In the genomic region with DNA sequence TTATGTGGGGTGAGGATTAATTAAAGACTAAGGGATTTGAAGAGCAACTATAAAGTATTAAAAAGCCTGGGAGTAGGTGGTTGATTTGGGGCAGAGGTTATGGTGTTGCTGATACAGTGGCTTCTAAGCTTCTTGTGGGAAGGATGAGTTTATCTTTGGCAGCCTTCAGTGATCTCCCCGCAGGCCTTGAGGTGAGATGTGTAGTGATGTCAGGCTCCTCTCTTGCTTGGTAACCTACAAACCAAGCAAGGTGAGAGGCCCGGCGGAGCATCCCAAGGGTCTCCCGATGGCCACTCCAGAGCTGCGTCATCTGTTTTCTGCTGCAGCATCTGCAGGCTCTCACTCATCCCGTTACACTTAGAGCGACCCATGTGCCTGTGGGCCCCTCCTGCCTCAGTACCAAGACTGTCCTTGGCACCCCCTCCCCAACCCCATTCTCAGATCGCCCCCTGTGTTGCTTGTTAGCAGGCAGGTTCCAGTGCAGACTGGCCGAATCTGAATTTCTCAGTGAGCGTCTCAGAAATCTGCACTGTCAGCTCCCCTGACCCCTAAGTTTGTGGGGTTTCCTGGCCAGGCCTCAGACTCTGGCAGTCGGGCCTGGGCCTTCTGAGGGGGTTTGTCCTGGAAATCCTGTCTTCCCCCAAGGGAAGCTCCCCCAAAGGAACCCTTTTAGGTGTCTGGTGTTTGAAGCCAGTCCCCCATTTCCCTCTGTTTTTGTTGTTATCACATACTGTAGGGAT, we compare ENCODE assay signal across 1 cellular context.
A peak's percentile ranks its signal among the peaks of the same experiment; 100 is the strongest.
TF ChIP-seq lines count a peak whose summit lies in the region.

No MANE protein-coding gene starts in this region.

TF ChIP-seq in IMR-90, 13 proteins besides CTCF, POLR2A, EP300 and RAD21:
- TF ChIP-seq RCOR1 (IDR thresholded peaks at IDR 0.05; ENCODE audit: insufficient replicate concordance, low read length) (no peak), MAFK (IDR thresholded peaks at IDR 0.05; ENCODE audit: low read depth, low read length) (peak; percentile 28; the same call in 1 of the 2 replicates)
